32 cellular contexts compared by ENCODE assay signal in genomic region chr7:45225560-45226335, GRCh38.
"Had no signal": no experiment of that assay in that cellular context is flagged by ENCODE, and none has a peak within 500 bp of the region (broad histone marks: within the 10 kb centered on the region; RNA-seq: fewer than 3 reads in every experiment).

No MANE protein-coding gene starts in this region.

- H3K27me3 ChIP-seq: dorsolateral prefrontal cortex, testis, transverse colon, vagina had no signal

- H3K27ac Mint-ChIP-seq: activated naive CD8-positive, alpha-beta T cell; immature natural killer cell; natural killer cell treated with Interleukin-12 subunit alpha and Interleukin-12 subunit beta and Interleukin-15 and Interleukin-18, amount 100 ng/mL, for 72 hours; stimulated activated naive B cell treated with anti-CD40 and anti-IgM and Interleukin-4, amounts not matched to agents 10 μg/mL and 1 μg/mL and 100 μg/mL, for 72 hours; T-helper 1 cell treated with Interleukin-12 subunit alpha and Interleukin-12 subunit beta and Interleukin-4 antibody, amounts not matched to agents 30 μg/mL and 1 μg/mL, for 36 hours had no signal

- H2AFZ ChIP-seq: parathyroid adenoma had no signal

- H3K79me2 ChIP-seq: parathyroid adenoma had no signal

- H3K36me3 Mint-ChIP-seq: activated naive CD8-positive, alpha-beta T cell; immature natural killer cell; natural killer cell treated with Interleukin-12 subunit alpha and Interleukin-12 subunit beta and Interleukin-15 and Interleukin-18, amount 100 ng/mL, for 72 hours; stimulated activated naive B cell treated with anti-CD40 and anti-IgM and Interleukin-4, amounts not matched to agents 10 μg/mL and 1 μg/mL and 100 μg/mL, for 72 hours had no signal

- H3K4me1 ChIP-seq: foreskin keratinocyte, parathyroid adenoma, psoas muscle, testis, transverse colon, vagina had no signal

- H3K4me3 Mint-ChIP-seq: activated naive CD8-positive, alpha-beta T cell; immature natural killer cell; natural killer cell treated with Interleukin-12 subunit alpha and Interleukin-12 subunit beta and Interleukin-15 and Interleukin-18, amount 100 ng/mL, for 72 hours; stimulated activated naive B cell treated with anti-CD40 and anti-IgM and Interleukin-4, amounts not matched to agents 10 μg/mL and 1 μg/mL and 100 μg/mL, for 72 hours; T-helper 1 cell treated with Interleukin-12 subunit alpha and Interleukin-12 subunit beta and Interleukin-4 antibody, amounts not matched to agents 30 μg/mL and 1 μg/mL, for 36 hours had no signal

- H3K27ac ChIP-seq: coronary artery, dorsolateral prefrontal cortex, foreskin keratinocyte, heart left ventricle, neutrophil, parathyroid adenoma, psoas muscle, testis, transverse colon, vagina, WERI-Rb-1 had no signal

- ATAC-seq: activated CD4-positive, CD25-positive, alpha-beta regulatory T cell treated with anti-CD3 and anti-CD28 coated beads, Interleukin-2, amount 50 U/mL, for 24 hours; esophagus mucosa; psoas muscle; stimulated activated naive B cell treated with anti-CD40 and anti-IgM and Interleukin-4, amounts not matched to agents 10 μg/mL and 1 μg/mL and 100 μg/mL, for 72 hours had no signal

- H3K9me3 Mint-ChIP-seq: natural killer cell treated with Interleukin-12 subunit alpha and Interleukin-12 subunit beta and Interleukin-15 and Interleukin-18, amount 100 ng/mL, for 72 hours; stimulated activated naive B cell treated with anti-CD40 and anti-IgM and Interleukin-4, amounts not matched to agents 10 μg/mL and 1 μg/mL and 100 μg/mL, for 72 hours; T-helper 1 cell treated with Interleukin-12 subunit alpha and Interleukin-12 subunit beta and Interleukin-4 antibody, amounts not matched to agents 30 μg/mL and 1 μg/mL, for 36 hours had no signal

- DNase-seq: activated CD4-positive, alpha-beta T cell treated with anti-CD3 and anti-CD28 coated beads for 48 hours; activated CD4-positive, alpha-beta T cell treated with anti-CD3 and anti-CD28 coated beads, Interleukin-2, amount 50 U/mL, for 48 hours; activated CD8-positive, alpha-beta memory T cell treated with anti-CD3 and anti-CD28 coated beads for 24 hours; activated effector memory CD4-positive, alpha-beta T cell treated with Interleukin-2 at 50 U/mL for 16 hours; activated naive CD4-positive, alpha-beta T cell treated with Interleukin-2 at 50 U/mL for 16 hours; anterior cingulate cortex; cerebellar nuclear complex; effector memory CD4-positive, alpha-beta T cell; foreskin keratinocyte; heart left ventricle; hypothalamus; immature natural killer cell; kidney; psoas muscle; stimulated activated CD4-positive, alpha-beta T cell treated with anti-CD3 and anti-CD28 coated beads, Interleukin-15, amount 100 ng/mL, for 24 hours; stimulated activated CD4-positive, alpha-beta T cell treated with anti-CD3 and anti-CD28 coated beads, Interleukin-2, amount 100 ng/mL, for 24 hours; stimulated activated naive B cell treated with anti-CD40 and anti-IgM and Interleukin-4, amounts not matched to agents 10 μg/mL and 1 μg/mL and 100 μg/mL, for 72 hours; SW 1271; T-helper 9 cell; testis; transverse colon; WERI-Rb-1 had no signal

- H3K4me3 ChIP-seq: coronary artery, dorsolateral prefrontal cortex, heart left ventricle, psoas muscle, testis, transverse colon, vagina had no signal

- H3K9ac ChIP-seq: parathyroid adenoma had no signal

- H3K4me1 Mint-ChIP-seq: immature natural killer cell; stimulated activated naive B cell treated with anti-CD40 and anti-IgM and Interleukin-4, amounts not matched to agents 10 μg/mL and 1 μg/mL and 100 μg/mL, for 72 hours had no signal

- H3K9me3 ChIP-seq: heart left ventricle, neutrophil, psoas muscle, testis, transverse colon, vagina had no signal

- H3K36me3 ChIP-seq: heart left ventricle, neutrophil, transverse colon, vagina, WERI-Rb-1 had no signal
